9 cellular contexts compared by ENCODE assay signal in genomic region chr17:54836723-54837462, GRCh38.
"Had no signal": no experiment of that assay in that cellular context is flagged by ENCODE, and none has a peak within 500 bp of the region (broad histone marks: within the 10 kb centered on the region; RNA-seq: fewer than 3 reads in every experiment).

No MANE protein-coding gene starts in this region.

- H3K4me3 Mint-ChIP-seq: GM23338, H9 had no signal

- H3K27ac Mint-ChIP-seq: GM23338, H9 had no signal

- ATAC-seq: GM23338 had no signal

- H3K4me3 ChIP-seq: GM23338 had no signal

- FAIRE-seq: H1, H54 had no signal

- H3K9ac ChIP-seq: KMS-11 had no signal

- DNase-seq: H9, HCEC 1CT, IMR-90, KBM-7 had no signal

- H3K4me2 ChIP-seq: GM23338, KMS-11 had no signal

- H2AFZ ChIP-seq: GM23338 had no signal

- H3K27ac ChIP-seq: HL-60, KMS-11 had no signal
